20 cellular contexts compared by ENCODE assay signal in the genomic region with DNA sequence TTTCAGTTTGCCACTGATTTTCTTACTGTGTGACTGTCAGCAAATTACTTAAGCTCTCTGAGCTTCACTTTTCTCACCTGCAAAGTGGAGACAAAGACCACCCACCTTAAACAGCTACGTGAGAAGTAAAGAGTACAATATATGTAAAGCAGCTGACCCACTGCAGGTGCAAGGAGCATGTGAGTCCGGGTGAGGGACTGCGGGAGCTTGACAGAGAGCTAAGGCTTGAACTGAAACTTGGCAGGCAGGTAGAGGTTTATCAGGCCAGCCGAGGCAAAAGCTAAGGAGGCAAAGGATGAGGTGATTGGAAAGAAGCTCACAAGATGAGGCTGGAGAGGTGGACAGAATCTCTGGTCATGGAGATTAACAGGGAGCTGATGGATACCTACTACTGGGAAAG. TPM values are rescaled to one million over a fixed set of nuclear protein-coding genes. Genes with fewer than 3 reads are reported as not detected.
DNase-seq lines count a peak whose midpoint lies in the region; ATAC-seq, FAIRE-seq and TF ChIP-seq lines count a peak whose summit lies in the region.
"Had no signal": no experiment of that assay in that cellular context is flagged by ENCODE, and none has a peak within 500 bp of the region (broad histone marks: within the 10 kb centered on the region; RNA-seq: fewer than 3 reads in every experiment).

No MANE protein-coding gene starts in this region.

- no peak overlapping the region for H3K56ac ChIP-seq in H1 (replicated peaks; ENCODE audit: insufficient read length, low read depth, low read length)

- H3K4me2 ChIP-seq in OCI-LY3 (ENCODE audit: low read length) (peak overlapping the region; percentile 72), H1 (ENCODE audit: insufficient read depth in 1 of 2, low read depth in 2 of 2, low read length in 2 of 2) (no peak overlapping the region)
- H3K4me2 ChIP-seq: KMS-11, SK-N-SH had no signal

- H3K4me3 ChIP-seq in OCI-LY3 (ENCODE audit: low read length) = peak overlapping the region; percentile 40
- no peak overlapping the region for H3K4me3 ChIP-seq in H1 (ENCODE audit: extremely low read depth in 1 of 4, insufficient read depth in 2 of 4, low read depth in 3 of 4, low read length in 4 of 4)
- H3K4me3 ChIP-seq in aorta (ENCODE audit: low read length in 2 of 2) = no peak overlapping the region

- no peak overlapping the region for H4K91ac ChIP-seq in H1 (replicated peaks; ENCODE audit: insufficient read length, low read length)

- CTCF ChIA-PET in H1 (lab: Charles Lee; ENCODE audit: partially characterized antibody) = interaction anchor here (0.8 to 1.4 kb wide), 5 partner anchors 8 to 131 kb away, joined by 3 to 5 read pairs (median 3); no protein-coding TSS in a partner anchor

- no peak overlapping the region for H2AK5ac ChIP-seq in H1 (ENCODE audit: low read depth, low read length)

- peaks cover 71% of the 10 kb centered on the region for H3K4me1 ChIP-seq in OCI-LY3 (ENCODE audit: low read length)
- peaks cover 0 to 9% (median 5%) of the 10 kb centered on the region in 4 experiments; a peak in 4 of 7 replicates for H3K4me1 ChIP-seq in H1 (replicated peaks in 1 of 4; ENCODE audit: control insufficient read depth in 3 of 4, insufficient read depth in 4 of 4, low read length in 3 of 4)
- peaks cover 7% of the 10 kb centered on the region in 2 donors for H3K4me1 ChIP-seq in aorta (ENCODE audit: control insufficient read depth in 1 of 2, insufficient read depth in 2 of 2, low read length in 2 of 2)

- no peak overlapping the region for H4K8ac ChIP-seq in H1 (ENCODE audit: extremely low read depth, insufficient read depth, low read length)

- H2BK20ac ChIP-seq in H1 (ENCODE audit: low read length) = no peak overlapping the region

- no peaks in the 10 kb centered on the region for H3K27me3 ChIP-seq in OCI-LY3 (ENCODE audit: low read depth, low read length)
- H3K27me3 ChIP-seq in H1 (replicated peaks in 1 of 4; ENCODE audit: control insufficient read depth in 3 of 4, extremely low read depth in 1 of 4, insufficient read depth in 3 of 4, low read length in 3 of 4) = no peaks in the 10 kb centered on the region
- H3K27me3 ChIP-seq in aorta (ENCODE audit: control insufficient read depth in 1 of 2, insufficient read depth in 2 of 2, low read length in 1 of 2) = no peaks in the 10 kb centered on the region

- no peak for DNase-seq in Right ventricle myocardium superior
- DNase-seq in cardiac septum (ENCODE audit: low spot score) = no peak
- DNase-seq in H1 (ENCODE audit: low read depth in 1 of 2, low spot score in 2 of 2) = no peak
- DNase-seq in aorta = no peak
- no peak for DNase-seq in NCI-H2107 treated with DMSO at 0.1 percent for 48 hours (lab: John Stamatoyannopoulos, UW; ENCODE audit: unreplicated experiment)
- DNase-seq in activated naive CD4-positive, alpha-beta T cell treated with anti-CD3 and anti-CD28 coated beads, Interleukin-2, amount 50 U/mL, for 16 hours = no peak
- no peak for DNase-seq in NCI-H774 (lab: John Stamatoyannopoulos, UW)
- DNase-seq: 8988T, COR-L47, DMS 273 treated with DMSO at 0.1 percent for 48 hours, DND-41, NCI-H1417 treated with DMSO at 0.1 percent for 48 hours, NCI-H187 treated with DMSO at 0.1 percent for 48 hours, NCI-H345, NCI-H524 treated with DMSO at 0.1 percent for 48 hours, SK-N-SH had no signal

- no peak for TF ChIP-seq CTCF in OCI-LY3 (IDR thresholded peaks at IDR 0.05; ENCODE audit: low read depth, low read length)
- no peak for TF ChIP-seq CTCF in H1 (IDR thresholded peaks at IDR 0.05; ENCODE audit: control extremely low read depth in 1 of 3, insufficient read depth in 1 of 3, low read depth in 1 of 3, low read length in 3 of 3)

- H3K9me3 ChIP-seq in OCI-LY3 (ENCODE audit: insufficient read depth, low read length) (no peaks in the 10 kb centered on the region), H1 (ENCODE audit: insufficient read depth in 2 of 2, low read depth in 1 of 2, low read length in 1 of 2) (no peaks in the 10 kb centered on the region), aorta (ENCODE audit: control insufficient read depth, low read length) (no peaks in the 10 kb centered on the region)
- H3K9me3 ChIP-seq: SK-N-SH had no signal

- H3K79me2 ChIP-seq in OCI-LY3 (ENCODE audit: low read length) = peaks cover 79% of the 10 kb centered on the region
- no peaks in the 10 kb centered on the region for H3K79me2 ChIP-seq in H1 (ENCODE audit: control insufficient read depth in 1 of 2, insufficient read depth in 2 of 2, low read length in 2 of 2)

- H3K23me2 ChIP-seq in H1 (ENCODE audit: low read depth, low read length) = no peaks in the 10 kb centered on the region

- H3K9ac ChIP-seq in OCI-LY3 (ENCODE audit: low read length) = peak overlapping the region; percentile 46
- H3K9ac ChIP-seq in H1 (replicated peaks in 1 of 4; ENCODE audit: extremely low read depth in 1 of 4, low read depth in 3 of 4, low read length in 3 of 4) = no peak overlapping the region
- H3K9ac ChIP-seq: KMS-11, SK-N-SH had no signal

- H4K5ac ChIP-seq in H1 (ENCODE audit: insufficient read length, low read depth, low read length) = no peak overlapping the region

- H3K36me3 ChIP-seq in OCI-LY3 (replicated peaks; ENCODE audit: low read depth, low read length) = peaks cover 24% of the 10 kb centered on the region
- H3K36me3 ChIP-seq in H1 (ENCODE audit: control insufficient read depth in 2 of 4, insufficient read depth in 4 of 4, low read length in 3 of 4) = no peaks in the 10 kb centered on the region
- peaks cover 0 to 2% of the 10 kb centered on the region in 2 donors for H3K36me3 ChIP-seq in aorta (ENCODE audit: control insufficient read depth in 1 of 2, insufficient read depth in 2 of 2, low read length in 1 of 2)

- intact Hi-C loops in Right ventricle myocardium superior (cut with DNase I) (no loop called here), cardiac septum (cut with DNase I) (no loop called here), aorta (cut with DNase I) (no loop called here)

- no peaks in the 10 kb centered on the region for H3K79me1 ChIP-seq in H1 (ENCODE audit: low read depth, low read length)

- no peak for TF ChIP-seq POLR2A in H1 (IDR thresholded peaks at IDR 0.05; ENCODE audit: control extremely low read depth in 1 of 2, low read depth in 2 of 2, low read length in 2 of 2)

- POLR2A ChIA-PET in H1 (lab: Charles Lee; ENCODE audit: partially characterized antibody) = interaction anchor here (0.7 kb wide), 1 partner anchor 108 kb away, joined by 3 read pairs; no protein-coding TSS in a partner anchor

- no peak overlapping the region for H2AFZ ChIP-seq in OCI-LY3 (ENCODE audit: low read depth, low read length)
- H2AFZ ChIP-seq in H1 (ENCODE audit: low read length) = no peak overlapping the region

- H2BK5ac ChIP-seq in H1 (ENCODE audit: low read depth, low read length) = no peak overlapping the region

- no peak overlapping the region for H3K14ac ChIP-seq in H1 (ENCODE audit: insufficient read length)

- no peak for TF ChIP-seq RAD21 in H1 (IDR thresholded peaks at IDR 0.05 in 1 of 2, conservative IDR thresholded peaks at IDR 0.05 in 1 of 2; ENCODE audit: low read depth in 2 of 2, low read length in 2 of 2)

- H2BK12ac ChIP-seq in H1 (ENCODE audit: low read depth, low read length) = no peak overlapping the region

- no peak overlapping the region for H2BK15ac ChIP-seq in H1 (ENCODE audit: low read length)

- H3K27ac ChIP-seq in OCI-LY3 (ENCODE audit: low read length) (peak overlapping the region; percentile 96), H1 (ENCODE audit: low read depth, low read length) (no peak overlapping the region; the same call in 1 of the 2 replicates), aorta (ENCODE audit: low read depth in 1 of 2, low read length in 2 of 2) (peak overlapping the region; percentile 12 to 33)
- H3K27ac ChIP-seq: KMS-11 had no signal

- no peak overlapping the region for H3K18ac ChIP-seq in H1 (ENCODE audit: extremely low read depth, low read length)

- no peak for TF ChIP-seq EP300 in H1 (IDR thresholded peaks at IDR 0.05; ENCODE audit: borderline replicate concordance in 1 of 2, low read depth in 2 of 2, low read length in 2 of 2)

- H2BK120ac ChIP-seq in H1 (replicated peaks; ENCODE audit: low read depth, low read length) = no peak overlapping the region

- H4K20me1 ChIP-seq in OCI-LY3 (ENCODE audit: insufficient read depth, low read length) = no peaks in the 10 kb centered on the region
- H4K20me1 ChIP-seq in H1 (replicated peaks in 1 of 2; ENCODE audit: control insufficient read depth in 1 of 2, insufficient read depth in 2 of 2, low read length in 2 of 2) = no peaks in the 10 kb centered on the region

- FAIRE-seq in H1 (lab: Jason Lieb, UNC) = no peak
- FAIRE-seq: G401.6 had no signal

- 69% methylated on average over 4 of the region's 4 CpGs; no CpG with 5 or more reads in 1 of the 2 experiments for WGBS in H1 (ENCODE audit: extremely low coverage in 1 of 2, insufficient coverage in 1 of 2, insufficient read length in 1 of 2, insufficient replicate concordance in 2 of 2, low coverage in 1 of 2, low lambda C conversion rate in 2 of 2, missing lambda C conversion rate in 1 of 2), 2 experiments
- WGBS in aorta, 2 donors = 37 to 38% methylated on average over 4 of the region's 4 CpGs

- ATAC-seq in Right ventricle myocardium superior (ENCODE audit: poor library complexity) (peak; percentile 6), aorta (ENCODE audit: low FRiP score) (no peak)
- ATAC-seq: Panc1 had no signal

- H3K4ac ChIP-seq in H1 (replicated peaks; ENCODE audit: insufficient read length, low read depth, low read length) = no peak overlapping the region

- no peak overlapping the region for H3K23ac ChIP-seq in H1 (ENCODE audit: insufficient read length)

TF ChIP-seq in H1, 55 proteins besides CTCF, POLR2A, EP300 and RAD21 (continues in another document):
- TF ChIP-seq ZNF274 (IDR thresholded peaks at IDR 0.05; ENCODE audit: borderline replicate concordance, extremely low read depth, low read length) (no peak), KDM5A (IDR thresholded peaks at IDR 0.05; ENCODE audit: low read length) (no peak), SIN3A (conservative IDR thresholded peaks at IDR 0.05 in 1 of 2, IDR thresholded peaks at IDR 0.05 in 1 of 2; ENCODE audit: low read depth in 1 of 2, low read length in 2 of 2) (no peak), KDM4A (IDR thresholded peaks at IDR 0.05; ENCODE audit: low read depth, low read length, severe bottlenecking) (no peak), TCF12 (IDR thresholded peaks at IDR 0.05; ENCODE audit: low read depth, low read length) (0 out of 2 replicates have a peak, but pooled peaks have one; percentile 26)

RNA-seq across cellular contexts. Expression of a gene that starts 36.6 kb away (rescaled TPM):
- total RNA-seq in Right ventricle myocardium superior (317 TPM), cardiac septum (351 TPM), aorta (100 to 1,000 TPM; 185 to 229 TPM)
- 13.7 and 15.2 TPM in 2 replicates for total RNA-seq in H1 (2021; fragmentation: NEBNext Ultra II Directional; extraction: Animal tissue kit (Norgen Biotek cat#: 25700))
- polyA plus RNA-seq in H1 (2011; rRNA removed) (4.2 and 5.7 TPM in 2 replicates), aorta (10 to 100 TPM; 54.9 to 71.4 TPM)
- 5.3 TPM for polyA plus RNA-seq in H1 (2011; cell fraction: cytosol; rRNA removed)
- 7.2 TPM for polyA plus RNA-seq in H1 (2011; cell fraction: nucleus; rRNA removed)
- 7.8 to 12.8 TPM (median 10.4 TPM) in 4 replicates for polyA plus RNA-seq in H1 (2012, experiment 1 of 2)
- 1.1 TPM for polyA plus RNA-seq in H1 (2012, experiment 2 of 2)
- 11.6 TPM for polyA plus RNA-seq in H1 (2013, experiment 1 of 2)
- 12.2 TPM for polyA plus RNA-seq in H1 (2013, experiment 2 of 2)
- polyA minus RNA-seq in H1 (2011; rRNA and poly(A)+ RNA removed) = 10.2 and 12.6 TPM in 2 replicates
- 7.8 TPM for polyA minus RNA-seq in H1 (2011; cell fraction: cytosol; rRNA and poly(A)+ RNA removed)
- 15.8 TPM for polyA minus RNA-seq in H1 (2011; cell fraction: nucleus; rRNA and poly(A)+ RNA removed)

Comparison
In these comparisons a context has a peak if more than half of its experiments do, and no peak if none do; other contexts are left out.
1. RNA of a gene that starts 36.6 kb away (total RNA-seq): 351 TPM in cardiac septum (single experiment), 317 TPM in Right ventricle myocardium superior (single experiment) and 185 to 229 TPM in aorta; 13.7 to 15.2 TPM in H1; every median in the first group is over 10 times any median in the second.